1 cellular context compared by ENCODE assay signal in genomic region chr22:38294193-38294592, GRCh38.
TF ChIP-seq lines count a peak whose summit lies in the region.

No MANE protein-coding gene starts in this region.

TF ChIP-seq in GM23338, 12 proteins besides CTCF, POLR2A, EP300 and RAD21 (continued from another document):
- no peak for TF ChIP-seq ETS1 (IDR thresholded peaks at IDR 0.05)
- no peak for TF ChIP-seq ZNF331 (CRISPR knock-in tag; IDR thresholded peaks at IDR 0.05; ENCODE audit: low read depth)
- no peak for TF ChIP-seq ZNF462 (CRISPR knock-in tag; IDR thresholded peaks at IDR 0.05)
- no peak for TF ChIP-seq CREB1 (CRISPR knock-in tag; IDR thresholded peaks at IDR 0.05; ENCODE audit: low read depth)
- no peak for TF ChIP-seq REST (IDR thresholded peaks at IDR 0.05; ENCODE audit: unreplicated experiment)
- no peak for TF ChIP-seq ZNF114 (CRISPR knock-in tag; IDR thresholded peaks at IDR 0.05)
- TF ChIP-seq POLR2AphosphoS5 (IDR thresholded peaks at IDR 0.05; ENCODE audit: low read depth) = no peak
- TF ChIP-seq EZH2phosphoT487 (IDR thresholded peaks at IDR 0.05; ENCODE audit: unreplicated experiment) = no peak
- TF ChIP-seq NANOG (IDR thresholded peaks at IDR 0.05; ENCODE audit: borderline replicate concordance) = no peak
TF ChIP-seq in GM23338: peak in this region for 0.
